6 cellular contexts compared by ENCODE assay signal in the genomic region with DNA sequence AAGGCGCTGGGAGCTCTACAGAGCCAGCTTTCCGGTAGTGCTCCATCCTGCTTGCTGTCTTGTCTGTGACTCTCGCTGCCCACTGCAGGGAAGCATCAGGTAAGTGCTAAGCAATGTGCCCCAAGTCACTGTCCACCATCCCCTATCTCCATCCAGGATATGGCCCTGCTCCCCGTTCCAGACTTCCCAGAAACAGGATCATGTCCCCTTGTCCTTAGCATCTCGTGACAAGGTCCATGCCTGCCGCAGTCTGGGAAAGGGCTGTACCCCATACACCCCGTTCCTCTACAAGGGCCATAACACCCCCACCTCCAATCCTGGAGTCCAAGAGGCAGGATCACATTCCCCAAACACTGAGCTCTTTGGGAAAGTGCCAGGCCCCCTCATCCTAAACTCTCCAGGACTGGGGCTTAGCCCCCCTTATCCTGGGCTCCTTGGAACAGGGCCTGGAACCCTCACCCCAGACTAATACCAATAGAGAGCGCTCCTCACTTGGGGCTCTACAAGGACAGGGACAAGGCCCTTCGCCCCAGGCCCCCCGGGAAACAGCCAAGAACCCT. TPM values are rescaled to one million over a fixed set of nuclear protein-coding genes. Genes with fewer than 3 reads are reported as not detected.
A peak's percentile ranks its signal among the peaks of the same experiment; 100 is the strongest.
DNase-seq lines count a peak whose midpoint lies in the region; ATAC-seq and TF ChIP-seq lines count a peak whose summit lies in the region.

No MANE protein-coding gene starts in this region.

- in situ Hi-C loops in GM13976 (cut with MboI; ENCODE audit: low sequenced_read_pairs, unreplicated experiment), result no loop called here

- no peaks in the 10 kb centered on the region for H3K27me3 Mint-ChIP-seq in activated T-helper 17 cell treated with anti-CD3 and anti-CD28 coated beads, Interleukin-2, amount 50 U/mL, for 72 hours
- no peaks in the 10 kb centered on the region for H3K27me3 Mint-ChIP-seq in memory B cell

- H3K4me1 Mint-ChIP-seq in activated T-helper 17 cell treated with anti-CD3 and anti-CD28 coated beads, Interleukin-2, amount 50 U/mL, for 72 hours, result no peaks in the 10 kb centered on the region
- H3K4me1 Mint-ChIP-seq in memory B cell, result peaks cover 12% of the 10 kb centered on the region

- peak overlapping the region; percentile 93 for H3K4me3 Mint-ChIP-seq in activated T-helper 17 cell treated with anti-CD3 and anti-CD28 coated beads, Interleukin-2, amount 50 U/mL, for 72 hours
- H3K4me3 Mint-ChIP-seq in memory B cell, result peak overlapping the region; percentile 90

- no peak for DNase-seq in memory B cell (ENCODE audit: low spot score in 2 of 2)
- DNase-seq in HEK293T (ENCODE audit: extremely low spot score), result no peak
- no peak for DNase-seq in GM13976 (ENCODE audit: low spot score)

- H3K36me3 Mint-ChIP-seq in activated T-helper 17 cell treated with anti-CD3 and anti-CD28 coated beads, Interleukin-2, amount 50 U/mL, for 72 hours (ENCODE audit: low read depth), result peaks cover 21% of the 10 kb centered on the region
- peaks cover 2% of the 10 kb centered on the region for H3K36me3 Mint-ChIP-seq in memory B cell

- ATAC-seq in GM21737 (IDR thresholded peaks at IDR 0.05; ENCODE audit: unreplicated experiment) (peak; percentile 10), memory B cell (ENCODE audit: low read depth) (peak; percentile 1), HG03135 (IDR thresholded peaks at IDR 0.05; ENCODE audit: unreplicated experiment) (no peak)
- ATAC-seq in activated T-helper 17 cell treated with anti-CD3 and anti-CD28 coated beads, Interleukin-2, amount 50 U/mL, for 72 hours (replicated peaks), result peak; percentile 11

- peak overlapping the region; percentile 95 for H3K27ac Mint-ChIP-seq in activated T-helper 17 cell treated with anti-CD3 and anti-CD28 coated beads, Interleukin-2, amount 50 U/mL, for 72 hours
- peak overlapping the region; percentile 89 for H3K27ac Mint-ChIP-seq in memory B cell

- CTCF ChIA-PET in HEK293T (lab: Yijun Ruan, JAX), result interaction anchor here (2.3 kb wide), 1 partner anchor 23 kb away, joined by 15 read pairs; no protein-coding TSS in a partner anchor

- no peaks in the 10 kb centered on the region for H3K9me3 Mint-ChIP-seq in activated T-helper 17 cell treated with anti-CD3 and anti-CD28 coated beads, Interleukin-2, amount 50 U/mL, for 72 hours
- H3K9me3 Mint-ChIP-seq in memory B cell, result no peaks in the 10 kb centered on the region

- no peak for TF ChIP-seq CTCF in GM13976 (IDR thresholded peaks at IDR 0.05; ENCODE audit: borderline replicate concordance, control extremely low read depth, extremely low read depth, insufficient read depth, missing control alignments)

- POLR2A ChIA-PET in HEK293T (lab: Yijun Ruan, JAX), result interaction anchor here (0.6 to 2.1 kb wide), 3 partner anchors 9 to 27 kb away, joined by 3 to 6 read pairs (median 3); partner anchors contain the start of gene DCTN3

TF ChIP-seq in HEK293T, 16 proteins besides CTCF, POLR2A, EP300 and RAD21:
- TF ChIP-seq FOXA1 (IDR thresholded peaks at IDR 0.05) (no peak), ELF4 (IDR thresholded peaks at IDR 0.05) (no peak), FOXK2 (IDR thresholded peaks at IDR 0.05) (no peak), SP1 (IDR thresholded peaks at IDR 0.05) (no peak), BHLHE40 (IDR thresholded peaks at IDR 0.05; ENCODE audit: borderline replicate concordance) (no peak), FOXM1 (IDR thresholded peaks at IDR 0.05; ENCODE audit: borderline replicate concordance) (no peak), HDGF (IDR thresholded peaks at IDR 0.05; ENCODE audit: borderline replicate concordance) (no peak), NFRKB (IDR thresholded peaks at IDR 0.05) (no peak), L3MBTL2 (conservative IDR thresholded peaks at IDR 0.05) (no peak), ZNF384 (IDR thresholded peaks at IDR 0.05) (no peak), CTBP1 (IDR thresholded peaks at IDR 0.05; ENCODE audit: borderline replicate concordance) (no peak), LEF1 (IDR thresholded peaks at IDR 0.05; ENCODE audit: borderline replicate concordance) (no peak), ARNT (IDR thresholded peaks at IDR 0.05) (no peak), SUZ12 (IDR thresholded peaks at IDR 0.05) (no peak), TARDBP (IDR thresholded peaks at IDR 0.05) (no peak)
- TF ChIP-seq, protein P1, sequence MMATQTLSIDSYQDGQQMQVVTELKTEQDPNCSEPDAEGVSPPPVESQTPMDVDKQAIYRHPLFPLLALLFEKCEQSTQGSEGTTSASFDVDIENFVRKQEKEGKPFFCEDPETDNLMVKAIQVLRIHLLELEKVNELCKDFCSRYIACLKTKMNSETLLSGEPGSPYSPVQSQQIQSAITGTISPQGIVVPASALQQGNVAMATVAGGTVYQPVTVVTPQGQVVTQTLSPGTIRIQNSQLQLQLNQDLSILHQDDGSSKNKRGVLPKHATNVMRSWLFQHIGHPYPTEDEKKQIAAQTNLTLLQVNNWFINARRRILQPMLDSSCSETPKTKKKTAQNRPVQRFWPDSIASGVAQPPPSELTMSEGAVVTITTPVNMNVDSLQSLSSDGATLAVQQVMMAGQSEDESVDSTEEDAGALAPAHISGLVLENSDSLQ (IDR thresholded peaks at IDR 0.05), result no peak
TF ChIP-seq in HEK293T: peak in this region for 0.

RNA-seq across cellular contexts. Expression of gene RPP25L, which starts 0.6 kb away (rescaled TPM):
- total RNA-seq in activated T-helper 17 cell treated with anti-CD3 and anti-CD28 coated beads, Interleukin-2, amount 50 U/mL, for 72 hours, result 10 to 100 TPM; 21.3 to 25.8 TPM

RNA-seq across cellular contexts. Expression of gene DCTN3, which starts 9.0 kb away (rescaled TPM):
- total RNA-seq in activated T-helper 17 cell treated with anti-CD3 and anti-CD28 coated beads, Interleukin-2, amount 50 U/mL, for 72 hours, result 10 to 100 TPM; 78.4 to 96.4 TPM

RNA-seq across cellular contexts. Expression of gene ARID3C, which starts 17.5 kb away (rescaled TPM):
- total RNA-seq in activated T-helper 17 cell treated with anti-CD3 and anti-CD28 coated beads, Interleukin-2, amount 50 U/mL, for 72 hours, result under 1 TPM; 0.17 to 0.42 TPM

RNA-seq across cellular contexts. Expression of gene CNTFR, which starts 21.8 kb away (rescaled TPM):
- total RNA-seq in activated T-helper 17 cell treated with anti-CD3 and anti-CD28 coated beads, Interleukin-2, amount 50 U/mL, for 72 hours, result not detected

RNA-seq across cellular contexts. Expression of gene SIGMAR1, which starts 26.3 kb away (rescaled TPM):
- 10 to 100 TPM; 42.6 to 75.3 TPM for total RNA-seq in activated T-helper 17 cell treated with anti-CD3 and anti-CD28 coated beads, Interleukin-2, amount 50 U/mL, for 72 hours
